Comparison of ENCODE assay signal across 8 cellular contexts in genomic region chr14:97536421-97536820, GRCh38.
"Had no signal": no experiment of that assay in that cellular context is flagged by ENCODE, and none has a peak within 500 bp of the region (broad histone marks: within the 10 kb centered on the region; RNA-seq: fewer than 3 reads in every experiment).

No MANE protein-coding gene starts in this region.

- H3K27ac Mint-ChIP-seq: H9 had no signal

- H2AFZ ChIP-seq: GM23248 had no signal

- H3K4me1 Mint-ChIP-seq: H9 had no signal

- H3K4me3 ChIP-seq: GM23248, K562 had no signal

- H3K27ac ChIP-seq: GM23248 had no signal

- H3K9me3 Mint-ChIP-seq: H9 had no signal

- FAIRE-seq: H54, HTR-8/SVneo, K562 had no signal

- H3K4me3 Mint-ChIP-seq: H9 had no signal

- H3K9ac ChIP-seq: GM23248 had no signal

- ATAC-seq: K562 had no signal

- DNase-seq: GM23248, GOT3, H9, HCEC 1CT, IMR-90 had no signal
